ENCODE assay signal across 19 cellular contexts in the genomic region with DNA sequence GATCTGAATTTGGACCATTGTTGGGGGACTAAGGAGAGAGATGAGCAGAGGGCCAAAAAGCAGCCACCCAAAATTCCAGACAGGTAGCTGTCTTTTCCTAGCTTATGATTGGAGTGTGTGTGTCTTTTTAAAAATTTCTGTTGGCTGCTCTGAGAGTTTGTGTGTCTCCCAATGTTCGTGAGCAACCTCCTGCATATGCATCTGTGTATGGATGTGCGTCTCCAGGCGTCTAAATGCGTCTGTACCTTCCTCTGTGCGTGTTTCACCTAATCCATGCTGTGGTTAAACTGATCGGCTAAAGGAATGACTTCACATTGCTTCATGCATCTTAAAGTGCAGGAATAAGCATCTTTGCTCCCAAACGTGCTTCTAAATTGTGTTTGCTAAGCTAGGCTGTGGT.
DNase-seq lines count a peak whose midpoint lies in the region; ATAC-seq and TF ChIP-seq lines count a peak whose summit lies in the region.
"Had no signal": no experiment of that assay in that cellular context is flagged by ENCODE, and none has a peak within 500 bp of the region (broad histone marks: within the 10 kb centered on the region; RNA-seq: fewer than 3 reads in every experiment).

No MANE protein-coding gene starts in this region.

- intact Hi-C loops in CD4-positive, alpha-beta T cell (cut with DNase I, micrococcal nuclease), result loop anchor here (2.0 to 5.0 kb wide), 2 partner anchors 37 to 99 kb away; no protein-coding TSS in a partner anchor

- H3K36me3 ChIP-seq in mesendoderm (ENCODE audit: control insufficient read depth, insufficient read depth, low read length), result no peaks in the 10 kb centered on the region
- H3K36me3 ChIP-seq: pancreas, thyroid gland had no signal

- H3K9me3 ChIP-seq in CD4-positive, alpha-beta T cell (ENCODE audit: control insufficient read depth, low read length), result no peaks in the 10 kb centered on the region
- H3K9me3 ChIP-seq: pancreas, thyroid gland had no signal

- no peak overlapping the region for H4K8ac ChIP-seq in mesendoderm (ENCODE audit: low read depth, low read length)

- H3K79me1 ChIP-seq in mesendoderm (ENCODE audit: low read length), result no peaks in the 10 kb centered on the region

- H3K56ac ChIP-seq in mesendoderm (ENCODE audit: low read length), result no peak overlapping the region

- no peak for TF ChIP-seq CTCF in CD4-positive, alpha-beta T cell (IDR thresholded peaks at IDR 0.05)

- POLR2A ChIA-PET in CD4-positive, alpha-beta T cell (lab: Charles Lee), result interaction anchor here (0.7 to 4.1 kb wide), 8 partner anchors 12 to 403 kb away, joined by 3 to 22 read pairs (median 4); a partner anchor contains a TSS

- no peak overlapping the region for H3K4me2 ChIP-seq in mesendoderm (ENCODE audit: low read length)

- H3K9ac ChIP-seq in mesendoderm (ENCODE audit: low read length), result no peak overlapping the region

- CTCF ChIA-PET in CD4-positive, alpha-beta T cell (lab: Charles Lee), result interaction anchor here (0.8 kb wide), 1 partner anchor 18 kb away, joined by 3 read pairs; no protein-coding TSS in a partner anchor

- peak overlapping the region; percentile 40 for H3K4me3 Mint-ChIP-seq in T-helper 1 cell treated with Interleukin-12 subunit alpha and Interleukin-12 subunit beta and Interleukin-4 antibody, amounts not matched to agents 30 μg/mL and 1 μg/mL, for 36 hours
- H3K4me3 Mint-ChIP-seq in CD4-positive, alpha-beta T cell, result no peak overlapping the region
- H3K4me3 Mint-ChIP-seq in activated naive CD8-positive, alpha-beta T cell, result peak overlapping the region; percentile 23
- no peak overlapping the region for H3K4me3 Mint-ChIP-seq in natural killer cell treated with Interleukin-12 subunit alpha and Interleukin-12 subunit beta and Interleukin-15 and Interleukin-18, amount 100 ng/mL, for 72 hours

- no peaks in the 10 kb centered on the region for H3K27me3 ChIP-seq in CD4-positive, alpha-beta T cell (ENCODE audit: control insufficient read depth, insufficient read depth, low read length)
- H3K27me3 ChIP-seq in mesendoderm (ENCODE audit: insufficient read depth, low read length, poor library complexity), result no peaks in the 10 kb centered on the region
- H3K27me3 ChIP-seq: pancreas, thyroid gland had no signal

- H3K27ac ChIP-seq in CD4-positive, alpha-beta T cell (ENCODE audit: low read depth, low read length), result no peak overlapping the region
- H3K27ac ChIP-seq in mesendoderm (ENCODE audit: low read depth, low read length), result no peak overlapping the region
- H3K27ac ChIP-seq: 22Rv1 had no signal

- H4K5ac ChIP-seq in mesendoderm (ENCODE audit: low read length), result no peak overlapping the region

- no peaks in the 10 kb centered on the region for H3K27me3 Mint-ChIP-seq in T-helper 1 cell treated with Interleukin-12 subunit alpha and Interleukin-12 subunit beta and Interleukin-4 antibody, amounts not matched to agents 30 μg/mL and 1 μg/mL, for 36 hours (ENCODE audit: low read depth)
- H3K27me3 Mint-ChIP-seq in CD4-positive, alpha-beta T cell, result no peaks in the 10 kb centered on the region
- H3K27me3 Mint-ChIP-seq in activated naive CD8-positive, alpha-beta T cell, result no peaks in the 10 kb centered on the region
- no peaks in the 10 kb centered on the region for H3K27me3 Mint-ChIP-seq in natural killer cell treated with Interleukin-12 subunit alpha and Interleukin-12 subunit beta and Interleukin-15 and Interleukin-18, amount 100 ng/mL, for 72 hours

- no peaks in the 10 kb centered on the region for H3K9me3 Mint-ChIP-seq in T-helper 1 cell treated with Interleukin-12 subunit alpha and Interleukin-12 subunit beta and Interleukin-4 antibody, amounts not matched to agents 30 μg/mL and 1 μg/mL, for 36 hours
- H3K9me3 Mint-ChIP-seq in CD4-positive, alpha-beta T cell, result no peaks in the 10 kb centered on the region
- H3K9me3 Mint-ChIP-seq in activated naive CD8-positive, alpha-beta T cell (ENCODE audit: low read depth), result no peaks in the 10 kb centered on the region
- peaks cover under 1% of the 10 kb centered on the region for H3K9me3 Mint-ChIP-seq in natural killer cell treated with Interleukin-12 subunit alpha and Interleukin-12 subunit beta and Interleukin-15 and Interleukin-18, amount 100 ng/mL, for 72 hours

- H3K4me1 Mint-ChIP-seq in T-helper 1 cell treated with Interleukin-12 subunit alpha and Interleukin-12 subunit beta and Interleukin-4 antibody, amounts not matched to agents 30 μg/mL and 1 μg/mL, for 36 hours (ENCODE audit: low read depth), result peaks cover 60% of the 10 kb centered on the region
- H3K4me1 Mint-ChIP-seq in CD4-positive, alpha-beta T cell (ENCODE audit: low read depth), result peaks cover 88% of the 10 kb centered on the region
- H3K4me1 Mint-ChIP-seq in activated naive CD8-positive, alpha-beta T cell (ENCODE audit: low read depth), result peaks cover 80% of the 10 kb centered on the region
- H3K4me1 Mint-ChIP-seq in natural killer cell treated with Interleukin-12 subunit alpha and Interleukin-12 subunit beta and Interleukin-15 and Interleukin-18, amount 100 ng/mL, for 72 hours (ENCODE audit: low read depth in 2 of 2), result peaks cover 61 to 64% of the 10 kb centered on the region in 2 donors

- H3K4ac ChIP-seq in mesendoderm (ENCODE audit: low read depth, low read length), result no peak overlapping the region

- H2BK15ac ChIP-seq in mesendoderm (replicated peaks; ENCODE audit: low read depth), result no peak overlapping the region

- H3K4me1 ChIP-seq in mesendoderm (ENCODE audit: control insufficient read depth, low read depth, low read length), result no peaks in the 10 kb centered on the region

- no peak overlapping the region for H2AK5ac ChIP-seq in mesendoderm (ENCODE audit: low read length)

- no CpG with 5 or more reads among the region's 7 CpGs for WGBS in mesendoderm (ENCODE audit: extremely low coverage, insufficient coverage, low lambda C conversion rate)

- H3K27ac Mint-ChIP-seq in T-helper 1 cell treated with Interleukin-12 subunit alpha and Interleukin-12 subunit beta and Interleukin-4 antibody, amounts not matched to agents 30 μg/mL and 1 μg/mL, for 36 hours, result peak overlapping the region; percentile 71
- H3K27ac Mint-ChIP-seq in CD4-positive, alpha-beta T cell, result peak overlapping the region; percentile 95
- peak overlapping the region; percentile 90 for H3K27ac Mint-ChIP-seq in activated naive CD8-positive, alpha-beta T cell
- peak overlapping the region; percentile 91 to 98 for H3K27ac Mint-ChIP-seq in natural killer cell treated with Interleukin-12 subunit alpha and Interleukin-12 subunit beta and Interleukin-15 and Interleukin-18, amount 100 ng/mL, for 72 hours

- no peaks in the 10 kb centered on the region for H3K79me2 ChIP-seq in mesendoderm (ENCODE audit: control insufficient read depth, insufficient read depth, low read length)

- H3K4me3 ChIP-seq in mesendoderm (ENCODE audit: low read length), result no peak overlapping the region
- H3K4me3 ChIP-seq: pancreas, thyroid gland had no signal

- no peak for ATAC-seq in CD4-positive, alpha-beta T cell (ENCODE audit: poor library complexity)
- no peak for ATAC-seq in natural killer cell treated with Interleukin-12 subunit alpha and Interleukin-12 subunit beta and Interleukin-15 and Interleukin-18, amount 100 ng/mL, for 72 hours
- ATAC-seq in HG03342 (IDR thresholded peaks at IDR 0.05; ENCODE audit: unreplicated experiment) (no peak), GM19395 (IDR thresholded peaks at IDR 0.05; ENCODE audit: unreplicated experiment) (no peak)
- ATAC-seq: pancreas had no signal

- no peak for DNase-seq in T-helper 1 cell
- no peak for DNase-seq in CD4-positive, alpha-beta T cell
- DNase-seq in natural killer cell treated with Interleukin-12 subunit alpha and Interleukin-12 subunit beta and Interleukin-15 and Interleukin-18, amount 100 ng/mL, for 72 hours (ENCODE audit: low spot score), result no peak
- no peak for DNase-seq in mesendoderm
- DNase-seq: activated CD4-positive, CD25-positive, alpha-beta regulatory T cell; activated T-cell treated with anti-CD3 and anti-CD28 coated beads, Interleukin-2, amount 50 U/mL, for 1 hour; anterior cingulate cortex; DMS153; hypothalamus; NCI-H2029 treated with DMSO at 0.1 percent for 48 hours; NCI-H510A; pancreas; stimulated activated CD4-positive, alpha-beta T cell treated with anti-CD3 and anti-CD28 coated beads, Interleukin-4, amount 100 ng/mL, for 24 hours; thyroid gland had no signal

- H2BK120ac ChIP-seq in mesendoderm (ENCODE audit: low read depth, low read length), result no peak overlapping the region

- no peaks in the 10 kb centered on the region for H3K36me3 Mint-ChIP-seq in T-helper 1 cell treated with Interleukin-12 subunit alpha and Interleukin-12 subunit beta and Interleukin-4 antibody, amounts not matched to agents 30 μg/mL and 1 μg/mL, for 36 hours (ENCODE audit: low read depth)
- H3K36me3 Mint-ChIP-seq in CD4-positive, alpha-beta T cell (ENCODE audit: low read depth), result no peaks in the 10 kb centered on the region
- no peaks in the 10 kb centered on the region for H3K36me3 Mint-ChIP-seq in activated naive CD8-positive, alpha-beta T cell
- H3K36me3 Mint-ChIP-seq in natural killer cell treated with Interleukin-12 subunit alpha and Interleukin-12 subunit beta and Interleukin-15 and Interleukin-18, amount 100 ng/mL, for 72 hours, result peaks cover 6% of the 10 kb centered on the region

- H2BK5ac ChIP-seq in mesendoderm (ENCODE audit: low read length), result no peak overlapping the region

- H3K18ac ChIP-seq in mesendoderm (ENCODE audit: low read length), result no peak overlapping the region

- no peak overlapping the region for H3K23ac ChIP-seq in mesendoderm (ENCODE audit: low read length)

Comparison
In these comparisons a context has a peak if more than half of its experiments do, and no peak if none do; other contexts are left out.
1. H3K4me3 Mint-ChIP-seq: peak in T-helper 1 cell treated with Interleukin-12 subunit alpha and Interleukin-12 subunit beta and Interleukin-4 antibody, amounts not matched to agents 30 μg/mL and 1 μg/mL, for 36 hours (single experiment) and activated naive CD8-positive, alpha-beta T cell (single experiment); none in CD4-positive, alpha-beta T cell (single experiment) and natural killer cell treated with Interleukin-12 subunit alpha and Interleukin-12 subunit beta and Interleukin-15 and Interleukin-18, amount 100 ng/mL, for 72 hours (single experiment).
2. Peak in every context shown above with its lines, with median percentiles within 50 percentile points of each other: H3K27ac Mint-ChIP-seq.